In the genomic region with DNA sequence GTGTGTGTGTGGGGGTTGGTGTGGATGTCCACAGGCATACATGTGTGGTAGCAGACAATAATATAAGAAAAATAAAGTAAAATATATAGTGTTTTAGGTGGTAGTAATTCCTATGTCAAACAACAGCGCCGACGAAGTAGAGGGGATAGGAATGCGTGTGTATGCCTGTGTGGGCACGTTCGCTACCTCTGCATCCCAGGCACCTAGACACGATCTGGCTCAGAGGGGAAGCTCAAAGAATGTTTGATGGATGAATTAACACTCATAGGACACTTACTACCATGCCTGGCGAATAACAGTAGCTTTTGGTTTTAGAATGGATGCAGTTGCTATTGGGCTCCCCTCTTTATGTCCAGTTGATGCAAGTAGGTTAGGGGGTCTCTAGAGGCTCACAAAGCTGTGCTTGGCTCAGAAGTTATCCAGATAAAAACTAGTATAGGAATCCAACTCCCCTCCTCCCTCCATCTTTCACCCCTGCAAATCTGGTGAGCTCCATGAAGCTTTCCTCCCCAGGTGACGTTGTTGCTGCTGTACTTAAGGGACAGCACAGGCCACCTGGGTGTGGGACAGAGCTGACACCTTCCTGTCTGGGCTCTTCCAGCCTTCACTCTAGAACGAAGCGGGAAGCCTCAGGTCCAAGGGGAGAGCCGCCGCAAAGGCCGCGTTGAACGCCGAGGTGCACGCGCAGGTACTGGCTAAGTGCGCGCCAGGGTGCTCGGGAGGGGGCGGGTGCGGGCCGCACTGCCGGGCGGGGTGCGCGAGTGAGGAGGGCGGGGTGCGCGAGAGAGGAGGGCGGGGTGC, we compare ENCODE assay signal across 1 cellular context.
TF ChIP-seq lines count a peak whose summit lies in the region.

No MANE protein-coding gene starts in this region.

TF ChIP-seq in SK-N-SH treated with all-trans-retinoic acid at 6 μM for 48 hours, 23 proteins besides CTCF, POLR2A, EP300 and RAD21 (continued from another document):
- TF ChIP-seq PATZ1 (CRISPR knock-in tag; IDR thresholded peaks at IDR 0.05; ENCODE audit: borderline replicate concordance) (no peak), ZNF565 (CRISPR knock-in tag; conservative IDR thresholded peaks at IDR 0.05; ENCODE audit: low read depth) (no peak), ZNF70 (CRISPR knock-in tag; IDR thresholded peaks at IDR 0.05) (no peak), CSRNP3 (CRISPR knock-in tag; IDR thresholded peaks at IDR 0.05) (no peak), ZFP30 (CRISPR knock-in tag; IDR thresholded peaks at IDR 0.05) (no peak), ZFP3 (CRISPR knock-in tag; IDR thresholded peaks at IDR 0.05) (no peak)
